ENCODE assay signal across 8 cellular contexts in genomic region chr16:67661101-67661661, GRCh38. TPM values are rescaled to one million over a fixed set of nuclear protein-coding genes. Genes with fewer than 3 reads are reported as not detected.
DNase-seq lines count a peak whose midpoint lies in the region; ATAC-seq, FAIRE-seq and TF ChIP-seq lines count a peak whose summit lies in the region.

No MANE protein-coding gene starts in this region.

- no peaks in the 10 kb centered on the region for H3K9me2 ChIP-seq in DOHH2 (replicated peaks; ENCODE audit: control insufficient read depth, low read length)

- H3K79me2 ChIP-seq in DOHH2 (ENCODE audit: control insufficient read depth, low read length): peaks cover 29% of the 10 kb centered on the region

- peak overlapping the region; percentile 93 for H3K4me2 ChIP-seq in DOHH2 (ENCODE audit: low read length)

- TF ChIP-seq CTCF in DOHH2 (IDR thresholded peaks at IDR 0.05; ENCODE audit: low read depth, low read length, poor library complexity, severe bottlenecking) (no peak), gastrocnemius medialis (IDR thresholded peaks at IDR 0.05 in 4 of 5, conservative IDR thresholded peaks at IDR 0.05 in 1 of 5) (no peak)

- no peak for FAIRE-seq in GM12892 (lab: Jason Lieb, UNC)

- peak; percentile 65 for DNase-seq in HuH-7 (ENCODE audit: low spot score)
- DNase-seq in iPS DF 19.7 (ENCODE audit: low read depth, low spot score): peak; percentile 38
- no peak for DNase-seq in gastrocnemius medialis
- DNase-seq in NCI-H524 treated with DMSO at 0.1 percent for 48 hours (lab: John Stamatoyannopoulos, UW): no peak
- no peak for DNase-seq in OCI-M1 (lab: John Stamatoyannopoulos, UW)
- no peak for DNase-seq in GM12892 (ENCODE audit: insufficient read length)

- no peaks in the 10 kb centered on the region for H3K27me3 Mint-ChIP-seq in activated naive CD8-positive, alpha-beta T cell

- H3K27me3 ChIP-seq in DOHH2 (ENCODE audit: control insufficient read depth, low read length) (no peaks in the 10 kb centered on the region), gastrocnemius medialis (no peaks in the 10 kb centered on the region)

- H3K4me3 Mint-ChIP-seq in activated naive CD8-positive, alpha-beta T cell: peak overlapping the region; percentile 87

- H3K9me3 Mint-ChIP-seq in activated naive CD8-positive, alpha-beta T cell (ENCODE audit: low read depth): no peaks in the 10 kb centered on the region

- peaks cover 20% of the 10 kb centered on the region for H3K4me1 Mint-ChIP-seq in activated naive CD8-positive, alpha-beta T cell (ENCODE audit: low read depth)

- peaks cover 32% of the 10 kb centered on the region for H3K4me1 ChIP-seq in DOHH2 (ENCODE audit: control insufficient read depth, low read length)
- peaks cover 24 to 25% of the 10 kb centered on the region in 2 donors for H3K4me1 ChIP-seq in gastrocnemius medialis

- H3K4me3 ChIP-seq in DOHH2 (ENCODE audit: low read length) (peak overlapping the region; percentile 87), gastrocnemius medialis (peak overlapping the region; percentile 66 to 83 (median 76))

- H4K20me1 ChIP-seq in DOHH2 (ENCODE audit: control insufficient read depth, insufficient read depth, low read depth, low read length): peaks cover 4% of the 10 kb centered on the region; the same call in 1 of the 2 replicates

- no peaks in the 10 kb centered on the region for H3K9me3 ChIP-seq in DOHH2 (ENCODE audit: control insufficient read depth, insufficient read depth, low read length)
- H3K9me3 ChIP-seq in gastrocnemius medialis: no peaks in the 10 kb centered on the region

- H3K36me3 ChIP-seq in DOHH2 (ENCODE audit: control insufficient read depth, low read length) (peaks cover 53% of the 10 kb centered on the region), gastrocnemius medialis (peaks cover 0 to 12% of the 10 kb centered on the region in 2 donors)

- intact Hi-C loops in gastrocnemius medialis (cut with DNase I; ENCODE audit: low total_unique reads): no loop called here

- peaks cover 5% of the 10 kb centered on the region for H3K36me3 Mint-ChIP-seq in activated naive CD8-positive, alpha-beta T cell

- no peak for ATAC-seq in gastrocnemius medialis

- in situ Hi-C loops in gastrocnemius medialis (cut with MboI; ENCODE audit: low sequenced_read_pairs in 4 of 4): loop anchor here in 2 of 4 donors (10.0 kb wide), 2 partner anchors 106 to 136 kb away; partner anchors contain the start of gene RIPOR1 (in 1 of the 2)

- no peaks in the 10 kb centered on the region for H3F3A ChIP-seq in DOHH2 (ENCODE audit: control insufficient read depth, insufficient read depth)

- H3K27ac ChIP-seq in DOHH2 (ENCODE audit: low read depth, low read length): peak overlapping the region; percentile 42
- H3K27ac ChIP-seq in gastrocnemius medialis: peak overlapping the region; percentile 91 to 97 (median 94)

- H3K27ac Mint-ChIP-seq in activated naive CD8-positive, alpha-beta T cell: no peak overlapping the region

- TF ChIP-seq POLR2A in gastrocnemius medialis (IDR thresholded peaks at IDR 0.05) (peak in 1 of 2 donors; percentile 5), GM12892 (IDR thresholded peaks at IDR 0.05; ENCODE audit: low read depth, low read length) (no peak)

RNA-seq across cellular contexts. Expression of gene PARD6A, which starts 0.4 kb away (rescaled TPM):
- 10 to 100 TPM in 3 of 4 donors, 1 to 10 TPM in 1; 2.7 to 17.3 (median 12.5) TPM for total RNA-seq in gastrocnemius medialis
- polyA plus RNA-seq in GM12892 (2012; ENCODE audit: missing spikeins): 4.0 TPM

RNA-seq across cellular contexts. Expression of gene ACD, which starts 1.1 kb away (rescaled TPM):
- 10 to 100 TPM in 3 of 4 donors, 1 to 10 TPM in 1; 9.9 to 12.8 (median 11.1) TPM for total RNA-seq in gastrocnemius medialis
- polyA plus RNA-seq in GM12892 (2012; ENCODE audit: missing spikeins): 20.4 TPM

RNA-seq across cellular contexts. Expression of gene ENKD1, which starts 5.4 kb away (rescaled TPM):
- total RNA-seq in gastrocnemius medialis: 10 to 100 TPM in 3 of 4 donors, 1 to 10 TPM in 1; 8.1 to 14.2 (median 11.2) TPM
- 7.7 TPM for polyA plus RNA-seq in GM12892 (2012; ENCODE audit: missing spikeins)

RNA-seq across cellular contexts. Expression of gene C16orf86, which starts 5.4 kb away (rescaled TPM):
- total RNA-seq in gastrocnemius medialis: 1 to 10 TPM; 5.1 to 8.5 (median 7.3) TPM
- 2.1 TPM for polyA plus RNA-seq in GM12892 (2012; ENCODE audit: missing spikeins)

RNA-seq across cellular contexts. Expression of gene CARMIL2, which starts 16.2 kb away (rescaled TPM):
- total RNA-seq in gastrocnemius medialis: 1 to 10 TPM in 1 of 4 donors, under 1 TPM in 1, not detected in 2; 0.10 to 1.1 TPM
- polyA plus RNA-seq in GM12892 (2012; ENCODE audit: missing spikeins): 27.5 TPM

Comparison
In these comparisons a context has a peak if more than half of its experiments do, and no peak if none do; other contexts are left out.
1. DNase-seq: peak in HuH-7 (single experiment) and iPS DF 19.7 (single experiment); none in gastrocnemius medialis (0 of 2), NCI-H524 treated with DMSO at 0.1 percent for 48 hours (single experiment), OCI-M1 (single experiment) and GM12892 (single experiment).